12 cellular contexts compared by ENCODE assay signal in the genomic region with DNA sequence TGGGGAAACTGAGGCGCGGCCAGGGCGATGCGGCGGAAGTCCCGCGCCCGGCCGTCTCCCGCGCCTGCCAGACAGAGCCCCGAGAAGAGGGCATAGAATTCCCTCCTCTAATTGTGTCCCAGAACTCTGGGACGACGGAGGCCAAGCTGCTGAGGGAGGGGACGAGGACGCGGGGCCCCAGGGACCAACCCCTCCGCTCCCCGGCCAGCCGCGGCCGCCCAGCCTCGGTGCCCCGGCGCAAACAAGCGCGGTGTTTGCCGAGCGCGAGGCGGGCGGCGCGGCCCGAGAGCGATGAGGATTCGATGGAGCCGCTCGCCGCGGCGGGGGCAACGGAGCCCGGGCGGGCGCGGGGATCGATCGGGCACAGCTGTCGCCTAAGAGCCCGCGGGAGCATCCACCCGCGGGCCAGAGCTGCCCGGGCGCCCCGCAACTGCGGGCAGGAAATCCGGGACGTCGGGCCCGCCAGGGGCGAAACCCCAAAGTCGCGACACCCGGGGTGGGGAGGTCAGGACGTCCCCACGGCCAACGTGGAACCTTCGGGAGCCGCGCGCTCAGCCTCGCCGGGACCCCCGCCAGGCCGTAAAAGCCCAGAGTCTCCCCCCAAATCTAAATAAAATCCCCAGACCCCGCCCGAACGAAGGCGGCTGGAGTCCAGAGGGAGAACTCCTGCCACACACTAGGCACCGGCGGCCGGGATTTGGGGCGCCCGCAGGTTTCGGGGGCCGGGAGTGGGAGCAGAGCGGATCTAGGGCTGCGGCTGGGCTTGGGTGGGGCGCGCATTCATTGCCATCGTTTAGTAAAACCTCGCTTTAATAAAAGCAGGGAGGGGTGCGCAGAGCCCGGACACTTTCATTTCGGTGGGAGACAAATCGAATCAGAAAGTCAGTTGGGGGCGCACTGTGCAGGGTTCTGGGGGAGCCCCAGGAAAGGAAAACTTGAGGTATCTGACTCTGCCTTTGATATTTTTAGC. TPM values are rescaled to one million over a fixed set of nuclear protein-coding genes. Genes with fewer than 3 reads are reported as not detected.
DNase-seq lines count a peak whose midpoint lies in the region; ATAC-seq, FAIRE-seq and TF ChIP-seq lines count a peak whose summit lies in the region.
"Had no signal": no experiment of that assay in that cellular context is flagged by ENCODE, and none has a peak within 500 bp of the region (broad histone marks: within the 10 kb centered on the region; RNA-seq: fewer than 3 reads in every experiment).

No MANE protein-coding gene starts in this region.

- peak overlapping the region; percentile 60 for H3K27ac Mint-ChIP-seq in Calu3 (ENCODE audit: unreplicated experiment)
- H3K27ac Mint-ChIP-seq: nephron progenitor cell had no signal

- CTCF ChIA-PET in Calu3 (lab: Charles Lee) = interaction anchor here (0.8 kb wide), 1 partner anchor 32 kb away, joined by 3 read pairs; no protein-coding TSS in a partner anchor
- CTCF ChIA-PET in GM12878 (lab: Yijun Ruan, JAX) = no interaction called here

- H3K9me3 ChIP-seq in BLaER1 (no peaks in the 10 kb centered on the region), GM12878 (replicated peaks; ENCODE audit: control insufficient read depth, insufficient read depth, low read length) (no peaks in the 10 kb centered on the region; the same call in 2 of the 3 replicates), mesenchymal stem cell (ENCODE audit: control insufficient read depth, low read length) (no peaks in the 10 kb centered on the region), Peyer's patch (no peaks in the 10 kb centered on the region)

- no peak overlapping the region for H2AFZ ChIP-seq in GM12878 (ENCODE audit: control insufficient read depth, low read depth, low read length)
- no peak overlapping the region for H2AFZ ChIP-seq in mesenchymal stem cell (ENCODE audit: low read depth, low read length)

- ATAC-seq in GM12878 (no peak), GM18858 (IDR thresholded peaks at IDR 0.05; ENCODE audit: unreplicated experiment) (no peak)
- ATAC-seq: esophagus mucosa had no signal

- POLR2A ChIA-PET in GM12878 (lab: Charles Lee) = no interaction called here

- H3K27me3 Mint-ChIP-seq in Calu3 (ENCODE audit: unreplicated experiment) = no peaks in the 10 kb centered on the region

- no peak overlapping the region for H2BK120ac ChIP-seq in mesenchymal stem cell (ENCODE audit: low read depth, low read length)

- H2BK5ac ChIP-seq in mesenchymal stem cell (ENCODE audit: low read depth, low read length, poor library complexity, severe bottlenecking) = no peak overlapping the region

- RAD21 ChIA-PET in GM12878 (lab: Charles Lee; ENCODE audit: unreplicated experiment) = no interaction called here

- H3K27ac ChIP-seq in BLaER1 = no peak overlapping the region
- no peak overlapping the region for H3K27ac ChIP-seq in GM12878 (ENCODE audit: control insufficient read depth, insufficient read depth)
- no peak overlapping the region for H3K27ac ChIP-seq in mesenchymal stem cell (ENCODE audit: low read length, poor library complexity, severe bottlenecking)
- H3K27ac ChIP-seq in Peyer's patch = no peak overlapping the region

- no peaks in the 10 kb centered on the region for H3K79me1 ChIP-seq in mesenchymal stem cell (replicated peaks; ENCODE audit: low read length, poor library complexity, severe bottlenecking)

- H3K4me3 ChIP-seq in BLaER1 (peak overlapping the region; percentile 52), GM12878 (no peak overlapping the region), mesenchymal stem cell (ENCODE audit: insufficient read depth in 1 of 2, low read depth in 1 of 2, low read length in 2 of 2) (no peak overlapping the region), Peyer's patch (peak overlapping the region in 1 of 4 donors; percentile 13)

- intact Hi-C loops in Calu3 (cut with micrococcal nuclease; ENCODE audit: unreplicated experiment) = no loop called here
- intact Hi-C loops in GM12878 (cut with micrococcal nuclease; ENCODE audit: unreplicated experiment) = no loop called here
- intact Hi-C loops in head of caudate nucleus (cut with DNase I) = no loop called here

- H4K91ac ChIP-seq in mesenchymal stem cell (ENCODE audit: low read length) = no peak overlapping the region

- H4K20me1 ChIP-seq in BLaER1 (peaks cover 87% of the 10 kb centered on the region), GM12878 (ENCODE audit: control insufficient read depth, insufficient read depth) (no peaks in the 10 kb centered on the region)

- peak overlapping the region in 1 of 2 experiments; percentile 78 for H3K23ac ChIP-seq in mesenchymal stem cell (ENCODE audit: low read length in 2 of 2)

- no peaks in the 10 kb centered on the region for H3K4me1 Mint-ChIP-seq in Calu3 (ENCODE audit: low read depth, unreplicated experiment)

- H3K9ac ChIP-seq in BLaER1 = no peak overlapping the region
- no peak overlapping the region for H3K9ac ChIP-seq in GM12878 (ENCODE audit: control insufficient read depth, insufficient read depth, low read length)
- H3K9ac ChIP-seq in mesenchymal stem cell (ENCODE audit: low read length) = no peak overlapping the region

- H3K4me3 Mint-ChIP-seq in Calu3 (ENCODE audit: low read depth, unreplicated experiment) = peak overlapping the region; percentile 64
- H3K4me3 Mint-ChIP-seq: nephron progenitor cell had no signal

- H3K27me3 ChIP-seq in BLaER1 (peaks cover 96% of the 10 kb centered on the region), GM12878 (replicated peaks in 1 of 2; ENCODE audit: control insufficient read depth in 2 of 2, insufficient read depth in 2 of 2, low read length in 1 of 2) (peaks cover 16 to 24% of the 10 kb centered on the region in 2 experiments), mesenchymal stem cell (ENCODE audit: control insufficient read depth in 1 of 2, insufficient read depth in 1 of 2, low read length in 2 of 2) (peaks cover 74 to 80% of the 10 kb centered on the region in 2 experiments), Peyer's patch (peaks cover 0 to 80% of the 10 kb centered on the region in 2 donors)

- no peak overlapping the region for H3K18ac ChIP-seq in mesenchymal stem cell (ENCODE audit: low read depth in 1 of 2, low read length in 2 of 2)

- TF ChIP-seq RAD21 in GM12878 (IDR thresholded peaks at IDR 0.05; ENCODE audit: insufficient read depth, low read depth, low read length) = no peak

- no peak for TF ChIP-seq CTCF in Calu3 (IDR thresholded peaks at IDR 0.05; ENCODE audit: unreplicated experiment)
- no peak for TF ChIP-seq CTCF in GM12878 (IDR thresholded peaks at IDR 0.05 in 2 of 3, conservative IDR thresholded peaks at IDR 0.05 in 1 of 3; ENCODE audit: control insufficient read depth in 2 of 3, extremely low read depth in 1 of 3, insufficient read depth in 1 of 3, low read depth in 3 of 3, low read length in 3 of 3)
- TF ChIP-seq CTCF in Peyer's patch (IDR thresholded peaks at IDR 0.05) = no peak

- peaks cover 50% of the 10 kb centered on the region for H3K36me3 Mint-ChIP-seq in Calu3 (ENCODE audit: insufficient read depth, unreplicated experiment)

- H3K4ac ChIP-seq in mesenchymal stem cell (ENCODE audit: low read depth in 1 of 2, low read length in 2 of 2) = no peak overlapping the region

- H4K8ac ChIP-seq in mesenchymal stem cell (ENCODE audit: low read length) = no peak overlapping the region

- no peaks in the 10 kb centered on the region for H3K9me3 Mint-ChIP-seq in Calu3 (ENCODE audit: low read depth, unreplicated experiment)
- H3K9me3 Mint-ChIP-seq: nephron progenitor cell had no signal

- no peaks in the 10 kb centered on the region for H3K79me2 ChIP-seq in GM12878 (ENCODE audit: control insufficient read depth, insufficient read depth, low read length)

- TF ChIP-seq EP300 in GM12878 (IDR thresholded peaks at IDR 0.05; ENCODE audit: borderline replicate concordance in 1 of 2, control insufficient read depth in 1 of 2, low read depth in 2 of 2, low read length in 2 of 2) = no peak

- H2BK15ac ChIP-seq in mesenchymal stem cell (ENCODE audit: low read depth, poor library complexity, severe bottlenecking) = no peak overlapping the region

- DNase-seq in Calu3 (no peak), GM12878 (ENCODE audit: low read depth, low spot score) (no peak), mesenchymal stem cell (no peak), head of caudate nucleus (no peak), Peyer's patch (no peak)
- DNase-seq: NCI-H2171, nephron progenitor cell had no signal

- no peak overlapping the region for H3K14ac ChIP-seq in mesenchymal stem cell (ENCODE audit: low read length in 2 of 2)

- FAIRE-seq in GM12878 (lab: Jason Lieb, UNC) = no peak
- FAIRE-seq: GM19239 had no signal

- H3K4me1 ChIP-seq in BLaER1 = peaks cover 53% of the 10 kb centered on the region
- H3K4me1 ChIP-seq in GM12878 (ENCODE audit: control insufficient read depth, insufficient read depth, low read length) = peaks cover 12% of the 10 kb centered on the region
- H3K4me1 ChIP-seq in mesenchymal stem cell (ENCODE audit: control insufficient read depth, insufficient read depth, low read depth, low read length) = peaks cover 48% of the 10 kb centered on the region
- H3K4me1 ChIP-seq in Peyer's patch = peaks cover 8 to 42% (median 25%) of the 10 kb centered on the region in 4 donors

- SMC1A ChIA-PET in GM12878 (lab: Charles Lee; ENCODE audit: uncharacterized antibody, unreplicated experiment) = no interaction called here

- no peak overlapping the region for H2AK5ac ChIP-seq in mesenchymal stem cell (ENCODE audit: low read length, severe bottlenecking)

- WGBS in GM12878 (ENCODE audit: insufficient coverage, insufficient replicate concordance, low lambda C conversion rate, missing lambda C conversion rate) = 20% methylated on average over 75 of the region's 99 CpGs
- WGBS in mesenchymal stem cell = 4% methylated on average over 90 of the region's 99 CpGs

- H3K4me2 ChIP-seq in BLaER1 (peak overlapping the region; percentile 81), GM12878 (ENCODE audit: control insufficient read depth, insufficient read depth) (no peak overlapping the region), mesenchymal stem cell (ENCODE audit: low read length, poor library complexity, severe bottlenecking) (peak overlapping the region; percentile 50)

- in situ Hi-C loops in GM12878 (cut with MboI) = no loop called here

- TF ChIP-seq POLR2A in GM12878 (IDR thresholded peaks at IDR 0.05; ENCODE audit: low read depth, low read length) = no peak
- no peak for TF ChIP-seq POLR2A in Peyer's patch (IDR thresholded peaks at IDR 0.05)

- BruUV-seq in Calu3 (replicated peaks; lab: Mats Ljungman, UMichigan) (no TSS peak), GM12878 (replicated peaks; lab: Mats Ljungman, UMichigan) (no TSS peak)

- H2BK12ac ChIP-seq in mesenchymal stem cell (ENCODE audit: low read length in 2 of 2) = no peak overlapping the region

- H3K36me3 ChIP-seq in BLaER1 = no peaks in the 10 kb centered on the region
- no peaks in the 10 kb centered on the region for H3K36me3 ChIP-seq in GM12878 (ENCODE audit: control insufficient read depth in 2 of 2, insufficient read depth in 2 of 2, low read length in 1 of 2)
- H3K36me3 ChIP-seq in mesenchymal stem cell (ENCODE audit: control insufficient read depth in 1 of 2, insufficient read depth in 2 of 2, low read depth in 1 of 2, low read length in 2 of 2) = no peaks in the 10 kb centered on the region
- no peaks in the 10 kb centered on the region for H3K36me3 ChIP-seq in Peyer's patch

RNA-seq across cellular contexts. Expression of a gene that starts 3.6 kb away (rescaled TPM):
- 20.0 and 25.7 TPM in 2 replicates for total RNA-seq in Calu3 (2022)
- total RNA-seq in GM12878 (2013; cell fraction: nucleolus; rRNA removed) = not detected in 2 replicates
- not detected in 2 replicates for total RNA-seq in GM12878 (2014; rRNA removed)
- total RNA-seq in GM12878 (2014; rRNA removed; fragmentation: Illumina TruSeq; extraction: Trizol) = not detected in 2 replicates
- total RNA-seq in GM12878 (2021) = not detected in 2 replicates
- polyA plus RNA-seq in GM12878 (2011; ENCODE audit: low read depth) = not detected
- polyA plus RNA-seq in GM12878 (2011; rRNA removed) = not detected in 2 replicates
- not detected in 2 replicates for polyA plus RNA-seq in GM12878 (2011; cell fraction: cytosol; rRNA removed)
- not detected in 2 replicates for polyA plus RNA-seq in GM12878 (2011; cell fraction: nucleus; rRNA removed)
- not detected in 2 replicates for polyA plus RNA-seq in GM12878 (2012)
- polyA plus RNA-seq in GM12878 (2014; fragmentation: Illumina TruSeq; extraction: Trizol) = not detected in 2 replicates
- polyA plus RNA-seq in GM12878 (2014; fragmentation: Nextera tagmentation; extraction: Ambion mirVana) = not detected
- not detected in 2 replicates for polyA plus RNA-seq in GM12878 (2014; rRNA removed)
- not detected for polyA plus RNA-seq in GM12878 (2016; fragmentation: Nextera tagmentation; extraction: Ambion mirVana)
- polyA minus RNA-seq in GM12878 (2011; rRNA and poly(A)+ RNA removed) = not detected in 2 replicates
- polyA minus RNA-seq in GM12878 (2011; cell fraction: cytosol; rRNA and poly(A)+ RNA removed) = not detected in 2 replicates
- not detected in 2 replicates for polyA minus RNA-seq in GM12878 (2011; cell fraction: nucleus; rRNA and poly(A)+ RNA removed)
- polyA plus RNA-seq in mesenchymal stem cell (2013, experiment 1 of 2) = not detected
- not detected for polyA plus RNA-seq in mesenchymal stem cell (2013, experiment 2 of 2)
- under 1 TPM in 2 of 4 donors, not detected in 2; 0.27 to 0.28 TPM for total RNA-seq in Peyer's patch
- total RNA-seq: esophagus mucosa, RPMI7951 had no signal

Comparison
In these comparisons a context has a peak if more than half of its experiments do, and no peak if none do; other contexts are left out.
1. RNA of a gene that starts 3.6 kb away (total RNA-seq): 20.0 to 25.7 TPM in Calu3; 0.27 to 0.28 TPM in Peyer's patch and not detected in GM12878; every median in the first group is over 10 times any median in the second.